Comparison of ENCODE assay signal across 8 cellular contexts in genomic region chr1:230976825-230977747, GRCh38. TPM values are rescaled to one million over a fixed set of nuclear protein-coding genes. Genes with fewer than 3 reads are reported as not detected.
DNase-seq lines count a peak whose midpoint lies in the region; ATAC-seq and TF ChIP-seq lines count a peak whose summit lies in the region.

No MANE protein-coding gene starts in this region.

- POLR2A ChIA-PET in Caco-2 (lab: Charles Lee) = interaction anchor here (0.6 to 1.3 kb wide), 2 partner anchors 38 to 108 kb away, joined by 4 to 5 read pairs; no protein-coding TSS in a partner anchor
- POLR2A ChIA-PET in activated naive CD8-positive, alpha-beta T cell treated with anti-CD3 and anti-CD28 coated beads, Interleukin-2, amount 10 ng/mL, durations not matched to agents 7 days and 5 days (lab: Charles Lee) = interaction anchor here (1.7 kb wide), 1 partner anchor 62 kb away, joined by 8 read pairs; the partner anchor contains the start of gene FAM89A

- H3K9me3 Mint-ChIP-seq in Caco-2 (ENCODE audit: unreplicated experiment) = no peaks in the 10 kb centered on the region
- H3K9me3 Mint-ChIP-seq in activated naive CD8-positive, alpha-beta T cell treated with anti-CD3 and anti-CD28 coated beads, Interleukin-2, amount 10 ng/mL, durations not matched to agents 7 days and 5 days = no peaks in the 10 kb centered on the region

- peak overlapping the region; percentile 65 for H3K27ac Mint-ChIP-seq in Caco-2 (ENCODE audit: unreplicated experiment)
- H3K27ac Mint-ChIP-seq in activated naive CD8-positive, alpha-beta T cell treated with anti-CD3 and anti-CD28 coated beads, Interleukin-2, amount 10 ng/mL, durations not matched to agents 7 days and 5 days = peak overlapping the region; percentile 97

- H3K9me3 ChIP-seq in Caco-2 = no peaks in the 10 kb centered on the region
- H3K9me3 ChIP-seq in mononuclear cell (ENCODE audit: low read depth, low read length) = no peaks in the 10 kb centered on the region

- no peaks in the 10 kb centered on the region for H3K27me3 Mint-ChIP-seq in Caco-2 (ENCODE audit: insufficient read depth, unreplicated experiment)
- H3K27me3 Mint-ChIP-seq in activated naive CD8-positive, alpha-beta T cell treated with anti-CD3 and anti-CD28 coated beads, Interleukin-2, amount 10 ng/mL, durations not matched to agents 7 days and 5 days = no peaks in the 10 kb centered on the region

- CTCF ChIA-PET in Caco-2 (lab: Charles Lee) = interaction anchor here (2.6 kb wide), 1 partner anchor 9 kb away, joined by 14 read pairs; no protein-coding TSS in a partner anchor

- peaks cover 25% of the 10 kb centered on the region for H3K4me1 Mint-ChIP-seq in Caco-2 (ENCODE audit: low read depth, unreplicated experiment)
- peaks cover 44% of the 10 kb centered on the region for H3K4me1 Mint-ChIP-seq in activated naive CD8-positive, alpha-beta T cell treated with anti-CD3 and anti-CD28 coated beads, Interleukin-2, amount 10 ng/mL, durations not matched to agents 7 days and 5 days

- H3K36me3 ChIP-seq in Caco-2 (ENCODE audit: control insufficient read depth, insufficient read depth, low read length) = 0 out of 2 replicates have a peak, but pooled peaks cover 1% of the 10 kb centered on the region

- H3K27me3 ChIP-seq in Caco-2 (replicated peaks; ENCODE audit: control insufficient read depth, insufficient read depth, low read length) (no peaks in the 10 kb centered on the region), mononuclear cell (ENCODE audit: insufficient read depth, low read length) (no peaks in the 10 kb centered on the region)

- DNase-seq in Caco-2 = no peak
- peak; percentile 23 for DNase-seq in MV-4-11 (lab: John Stamatoyannopoulos, UW)
- DNase-seq in activated naive CD8-positive, alpha-beta T cell treated with anti-CD3 and anti-CD28 coated beads, Interleukin-2, amount 10 ng/mL, durations not matched to agents 7 days and 5 days = no peak
- DNase-seq in NCI-H526 treated with DMSO at 0.1 percent for 48 hours (lab: John Stamatoyannopoulos, UW) = no peak
- no peak for DNase-seq in NCI-H1092 (lab: John Stamatoyannopoulos, UW)

- no peak for ATAC-seq in activated naive CD8-positive, alpha-beta T cell treated with anti-CD3 and anti-CD28 coated beads, Interleukin-2, amount 10 ng/mL, durations not matched to agents 7 days and 5 days (ENCODE audit: low read depth)
- no peak for ATAC-seq in GM18858 (IDR thresholded peaks at IDR 0.05; ENCODE audit: unreplicated experiment)
- ATAC-seq in HG03442 (IDR thresholded peaks at IDR 0.05; ENCODE audit: unreplicated experiment) = no peak

- H3K4me3 Mint-ChIP-seq in Caco-2 (ENCODE audit: unreplicated experiment) = no peak overlapping the region
- peak overlapping the region; percentile 98 for H3K4me3 Mint-ChIP-seq in activated naive CD8-positive, alpha-beta T cell treated with anti-CD3 and anti-CD28 coated beads, Interleukin-2, amount 10 ng/mL, durations not matched to agents 7 days and 5 days

- peak overlapping the region; percentile 96 for H3K4me3 ChIP-seq in Caco-2 (ENCODE audit: low read depth, low read length)
- H3K4me3 ChIP-seq in mononuclear cell (ENCODE audit: low read length) = peak overlapping the region; percentile 67

- peaks cover 22% of the 10 kb centered on the region for H3K36me3 Mint-ChIP-seq in Caco-2 (ENCODE audit: insufficient read depth, unreplicated experiment)
- H3K36me3 Mint-ChIP-seq in activated naive CD8-positive, alpha-beta T cell treated with anti-CD3 and anti-CD28 coated beads, Interleukin-2, amount 10 ng/mL, durations not matched to agents 7 days and 5 days = peaks cover 13% of the 10 kb centered on the region

- no peak for TF ChIP-seq CTCF in Caco-2 (IDR thresholded peaks at IDR 0.05; ENCODE audit: insufficient read depth in 1 of 2, low read depth in 1 of 2, low read length in 1 of 2, severe bottlenecking in 1 of 2, unreplicated experiment in 1 of 2)

- BruUV-seq in Caco-2 (replicated peaks; lab: Mats Ljungman, UMichigan) = TSS peak; percentile 26

- intact Hi-C loops in Caco-2 (cut with micrococcal nuclease; ENCODE audit: unreplicated experiment) = no loop called here

- peaks cover 34% of the 10 kb centered on the region for H3K4me1 ChIP-seq in Caco-2
- H3K4me1 ChIP-seq in mononuclear cell (ENCODE audit: insufficient read depth, low read length) = peaks cover 71% of the 10 kb centered on the region

RNA-seq across cellular contexts. Expression of gene TTC13, which starts 1.6 kb away (rescaled TPM):
- total RNA-seq in Caco-2 (2022) = 55.8 and 57.6 TPM in 2 replicates
- 10 to 100 TPM; 37.7 to 43.7 TPM for total RNA-seq in activated naive CD8-positive, alpha-beta T cell treated with anti-CD3 and anti-CD28 coated beads, Interleukin-2, amount 10 ng/mL, durations not matched to agents 7 days and 5 days
- 24.6 TPM for total RNA-seq in mononuclear cell

RNA-seq across cellular contexts. Expression of gene ARV1, which starts 1.8 kb away (rescaled TPM):
- total RNA-seq in Caco-2 (2022) (8.6 and 9.8 TPM in 2 replicates), mononuclear cell (2.3 TPM)
- total RNA-seq in activated naive CD8-positive, alpha-beta T cell treated with anti-CD3 and anti-CD28 coated beads, Interleukin-2, amount 10 ng/mL, durations not matched to agents 7 days and 5 days = 10 to 100 TPM; 17.4 to 18.6 TPM
